ENCODE assay signal across 1 cellular context in genomic region chr2:202911513-202912341, GRCh38.
TF ChIP-seq lines count a peak whose summit lies in the region.

Gene CARF, plus strand, starts transcription at chr2:202912275. Its CDS starts 29,628 bp downstream, at chr2:202941903.
Gene WDR12, minus strand, starts transcription at chr2:202911673. Its CDS starts 197 bp downstream, at chr2:202911476.

TF ChIP-seq in HepG2, 621 proteins besides CTCF, POLR2A, EP300 and RAD21 (continued from another document and continues in another):
- TF ChIP-seq ZNF496 (CRISPR knock-in tag; IDR thresholded peaks at IDR 0.05; ENCODE audit: insufficient replicate concordance) (no peak), ZNF512B (CRISPR knock-in tag; IDR thresholded peaks at IDR 0.05; ENCODE audit: borderline replicate concordance) (no peak), ZMAT3 (CRISPR knock-in tag; conservative IDR thresholded peaks at IDR 0.05) (peak; percentile 78; the same call in 1 of the 2 replicates), ZBTB42 (CRISPR knock-in tag; IDR thresholded peaks at IDR 0.05) (no peak), PAWR (CRISPR knock-in tag; IDR thresholded peaks at IDR 0.05; ENCODE audit: borderline replicate concordance) (no peak), AGO2 (optimal IDR thresholded peaks at IDR 0.05; ENCODE audit: low read depth, low read length) (no peak), NRL (CRISPR knock-in tag; IDR thresholded peaks at IDR 0.05; ENCODE audit: borderline replicate concordance) (no peak), NR1H2 (CRISPR knock-in tag; IDR thresholded peaks at IDR 0.05; ENCODE audit: borderline replicate concordance, low read depth) (no peak), CREM (IDR thresholded peaks at IDR 0.05) (peak; percentile 88), CREM (CRISPR knock-in tag; IDR thresholded peaks at IDR 0.05) (no peak), ESRRA (CRISPR knock-in tag; IDR thresholded peaks at IDR 0.05; ENCODE audit: low read depth) (0 out of 2 replicates have a peak, but pooled peaks have one; percentile 32), RFX1 (IDR thresholded peaks at IDR 0.05) (no peak; the same call in 1 of the 2 replicates), ZNF574 (CRISPR knock-in tag; IDR thresholded peaks at IDR 0.05) (peak; percentile 78), ZGPAT (CRISPR knock-in tag; IDR thresholded peaks at IDR 0.05) (no peak; the same call in 1 of the 2 replicates), FOXJ3 (CRISPR knock-in tag; IDR thresholded peaks at IDR 0.05; ENCODE audit: borderline replicate concordance) (no peak; the same call in 1 of the 2 replicates), MAZ (IDR thresholded peaks at IDR 0.05; ENCODE audit: borderline replicate concordance, low read depth, low read length) (no peak), MAZ (CRISPR knock-in tag; IDR thresholded peaks at IDR 0.05; ENCODE audit: low read depth) (peak; percentile 70), MBNL3 (CRISPR knock-in tag; conservative IDR thresholded peaks at IDR 0.05) (no peak), GMEB2 (CRISPR knock-in tag; IDR thresholded peaks at IDR 0.05; ENCODE audit: low read depth) (no peak; the same call in 1 of the 2 replicates), ATF3 (CRISPR knock-in tag; IDR thresholded peaks at IDR 0.05) (no peak), ZFP90 (CRISPR knock-in tag; IDR thresholded peaks at IDR 0.05; ENCODE audit: borderline replicate concordance) (no peak), TSC22D2 (CRISPR knock-in tag; IDR thresholded peaks at IDR 0.05; ENCODE audit: borderline replicate concordance) (no peak), SMAD1 (CRISPR knock-in tag; IDR thresholded peaks at IDR 0.05; ENCODE audit: borderline replicate concordance, low read depth) (0 out of 2 replicates have a peak, but pooled peaks have one; percentile 32), TMF1 (CRISPR knock-in tag; IDR thresholded peaks at IDR 0.05; ENCODE audit: low read depth) (no peak), ZNF766 (CRISPR knock-in tag; IDR thresholded peaks at IDR 0.05; ENCODE audit: borderline replicate concordance) (no peak), ZMYM4 (CRISPR knock-in tag; IDR thresholded peaks at IDR 0.05) (no peak; the same call in 1 of the 2 replicates), ZNF121 (CRISPR knock-in tag; IDR thresholded peaks at IDR 0.05) (0 out of 2 replicates have a peak, but pooled peaks have one; percentile 14), FOXO1 (CRISPR knock-in tag; IDR thresholded peaks at IDR 0.05) (no peak; the same call in 1 of the 2 replicates), TRIM24 (CRISPR knock-in tag; IDR thresholded peaks at IDR 0.05) (no peak), ONECUT2 (CRISPR knock-in tag; IDR thresholded peaks at IDR 0.05) (peak; percentile 75), AHR (CRISPR knock-in tag; IDR thresholded peaks at IDR 0.05) (no peak), ZNF20 (CRISPR knock-in tag; IDR thresholded peaks at IDR 0.05) (no peak), ZBTB4 (CRISPR knock-in tag; IDR thresholded peaks at IDR 0.05; ENCODE audit: borderline replicate concordance) (0 out of 2 replicates have a peak, but pooled peaks have one; percentile 62), ZNF350 (CRISPR knock-in tag; IDR thresholded peaks at IDR 0.05; ENCODE audit: borderline replicate concordance, low read depth) (peak; percentile 28), ZNF253 (CRISPR knock-in tag; IDR thresholded peaks at IDR 0.05; ENCODE audit: borderline replicate concordance) (no peak), USF2 (IDR thresholded peaks at IDR 0.05; ENCODE audit: low read depth, low read length) (no peak), USF2 (CRISPR knock-in tag; IDR thresholded peaks at IDR 0.05; ENCODE audit: borderline replicate concordance) (no peak), KLF11 (CRISPR knock-in tag; IDR thresholded peaks at IDR 0.05) (no peak), MAFG (CRISPR knock-in tag; IDR thresholded peaks at IDR 0.05) (no peak), BRF2 (CRISPR knock-in tag; IDR thresholded peaks at IDR 0.05) (0 out of 2 replicates have a peak, but pooled peaks have one; percentile 27), ELF3 (CRISPR knock-in tag; IDR thresholded peaks at IDR 0.05) (peak; percentile 89), ETV5 (CRISPR knock-in tag; IDR thresholded peaks at IDR 0.05; ENCODE audit: borderline replicate concordance) (peak; percentile 44; the same call in 1 of the 2 replicates), ZUFSP (CRISPR knock-in tag; IDR thresholded peaks at IDR 0.05; ENCODE audit: borderline replicate concordance) (no peak), HOXD1 (CRISPR knock-in tag; IDR thresholded peaks at IDR 0.05) (no peak), ZBTB20 (CRISPR knock-in tag; IDR thresholded peaks at IDR 0.05; ENCODE audit: borderline replicate concordance, low read depth) (no peak; the same call in 1 of the 2 replicates), FOXC1 (CRISPR knock-in tag; IDR thresholded peaks at IDR 0.05; ENCODE audit: borderline replicate concordance) (no peak; the same call in 1 of the 2 replicates)
